In the genomic region with DNA sequence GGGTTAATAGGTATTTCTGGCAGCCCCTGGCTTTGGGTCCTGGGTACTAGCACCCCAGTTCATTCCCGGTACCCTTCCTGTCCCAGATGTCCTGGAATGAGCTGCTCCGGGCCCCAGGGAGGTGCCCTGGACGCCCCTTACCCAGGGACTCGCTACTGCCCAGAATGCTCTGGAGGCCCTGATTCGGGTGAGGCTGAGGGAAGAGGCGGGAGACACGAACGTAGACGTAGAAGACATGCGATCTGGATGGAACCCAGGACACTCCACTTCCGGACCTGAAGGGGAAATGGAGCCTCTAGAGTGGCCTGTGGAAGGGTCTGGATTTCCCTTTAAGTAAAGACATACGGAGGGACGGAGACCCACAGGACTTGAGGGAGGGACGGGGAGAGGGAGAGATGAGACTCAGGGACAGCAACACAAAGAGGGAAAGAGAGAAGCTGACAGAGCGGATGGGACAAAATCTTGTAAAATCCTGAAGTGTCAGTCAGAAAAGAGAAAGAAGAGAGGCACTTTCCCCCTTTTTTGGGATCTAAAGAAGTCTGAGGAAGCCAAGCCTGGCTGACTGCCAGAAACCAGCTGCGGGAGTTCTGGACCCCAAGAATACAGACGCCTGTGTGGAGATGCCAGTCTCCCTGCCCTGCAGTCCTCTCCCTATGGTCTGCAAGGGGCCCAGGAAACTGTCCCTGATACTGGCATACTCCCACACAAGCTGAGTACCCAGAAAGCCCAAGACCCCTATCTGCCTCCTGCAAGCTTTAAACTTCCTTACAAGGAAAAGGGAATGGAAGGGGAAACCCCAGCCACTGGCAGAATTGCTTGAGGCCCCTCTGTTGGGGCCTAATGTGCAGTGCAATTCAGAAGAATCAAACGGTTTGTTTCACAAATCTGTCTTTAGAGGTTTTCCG, we compare ENCODE assay signal across 14 cellular contexts. TPM values are rescaled to one million over a fixed set of nuclear protein-coding genes. Genes with fewer than 3 reads are reported as not detected.
DNase-seq lines count a peak whose midpoint lies in the region; ATAC-seq and TF ChIP-seq lines count a peak whose summit lies in the region.
"Had no signal": no experiment of that assay in that cellular context is flagged by ENCODE, and none has a peak within 500 bp of the region (broad histone marks: within the 10 kb centered on the region; RNA-seq: fewer than 3 reads in every experiment).

No MANE protein-coding gene starts in this region.

- H3K4me3 ChIP-seq in cardiac muscle cell (peak overlapping the region; percentile 18), heart left ventricle (no peak overlapping the region)
- H3K4me3 ChIP-seq: upper lobe of left lung had no signal

- CTCF ChIA-PET in RWPE1 (lab: Yijun Ruan, JAX), result interaction anchor here (0.8 kb wide), 1 partner anchor 150 kb away, joined by 3 read pairs; no protein-coding TSS in a partner anchor

- H3K4me1 ChIP-seq in cardiac muscle cell (ENCODE audit: low read depth), result peaks cover 6% of the 10 kb centered on the region
- H3K4me1 ChIP-seq in heart left ventricle, result peaks cover 0 to 33% (median 11%) of the 10 kb centered on the region in 12 donors

- POLR2A ChIA-PET in RWPE1 (lab: Yijun Ruan, JAX; ENCODE audit: low non-redundant PET), result no interaction called here

- no peaks in the 10 kb centered on the region for H3K36me3 ChIP-seq in cardiac muscle cell
- H3K36me3 ChIP-seq in heart left ventricle, result no peaks in the 10 kb centered on the region
- H3K36me3 ChIP-seq: upper lobe of left lung had no signal

- WGBS in heart left ventricle, 4 donors, result 6 to 9% (median 7%) methylated on average over 19 of the region's 19 CpGs

- ATAC-seq in heart left ventricle, result no peak
- no peak for ATAC-seq in HG03095 (IDR thresholded peaks at IDR 0.05; ENCODE audit: unreplicated experiment)
- ATAC-seq in GM19324 (IDR thresholded peaks at IDR 0.05; ENCODE audit: low FRiP score, unreplicated experiment), result no peak
- ATAC-seq: activated T-helper 17 cell treated with anti-CD3 and anti-CD28 coated beads, Interleukin-2, amount 50 U/mL, for 72 hours had no signal

- DNase-seq in cardiac muscle cell (ENCODE audit: low read depth in 1 of 2, low spot score in 1 of 2) (no peak), heart left ventricle (no peak), RWPE1 (ENCODE audit: low spot score) (no peak), left kidney (ENCODE audit: low read depth, low spot score) (peak; percentile 38), NCI-H1436 treated with DMSO at 0.1 percent for 48 hours (lab: John Stamatoyannopoulos, UW) (no peak)
- no peak for DNase-seq in activated CD4-positive, alpha-beta T cell treated with anti-CD3 and anti-CD28 coated beads, Interleukin-2, amount 50 U/mL, for 4 hours
- DNase-seq: MM.1S, small intestine had no signal

- H3K9me3 ChIP-seq in cardiac muscle cell (ENCODE audit: low read depth), result no peaks in the 10 kb centered on the region
- no peaks in the 10 kb centered on the region for H3K9me3 ChIP-seq in heart left ventricle
- H3K9me3 ChIP-seq: upper lobe of left lung had no signal

- no peak overlapping the region for H3K27ac ChIP-seq in cardiac muscle cell
- no peak overlapping the region for H3K27ac ChIP-seq in heart left ventricle
- peak overlapping the region; percentile 25 for H3K27ac ChIP-seq in RWPE1
- H3K27ac ChIP-seq: upper lobe of left lung had no signal

- no peak for TF ChIP-seq POLR2A in heart left ventricle (IDR thresholded peaks at IDR 0.05)

- H3K27me3 ChIP-seq in cardiac muscle cell (peaks cover 100% of the 10 kb centered on the region), heart left ventricle (peaks cover 76 to 100% (median 100%) of the 10 kb centered on the region in 9 donors)

- TF ChIP-seq CTCF in cardiac muscle cell (IDR thresholded peaks at IDR 0.05; ENCODE audit: low read depth, low read length), result no peak
- TF ChIP-seq CTCF in heart left ventricle (IDR thresholded peaks at IDR 0.05), result no peak
- no peak for TF ChIP-seq CTCF in RWPE1 (conservative IDR thresholded peaks at IDR 0.05; ENCODE audit: low read depth)

- intact Hi-C loops in heart left ventricle (cut with DNase I), result loop anchor here in 6 of 10 donors (5.0 to 10.0 kb wide), 5 partner anchors 63 to 275 kb away; partner anchors contain the start of gene IGF2BP1 (in 1 of the 6)

RNA-seq across cellular contexts. Expression of gene HOXB13, which starts 1.0 kb away (rescaled TPM):
- total RNA-seq in cardiac muscle cell, result not detected in 2 replicates
- polyA plus RNA-seq in cardiac muscle cell, result not detected in 2 replicates
- total RNA-seq in heart left ventricle, result not detected
- not detected for polyA plus RNA-seq in heart left ventricle
- total RNA-seq: activated T-helper 17 cell treated with anti-CD3 and anti-CD28 coated beads, Interleukin-2, amount 50 U/mL, for 72 hours; upper lobe of left lung had no signal

RNA-seq across cellular contexts. Expression of gene PRAC2, which starts 6.6 kb away (rescaled TPM):
- total RNA-seq in cardiac muscle cell (not detected in 2 replicates), heart left ventricle (not detected)
- polyA plus RNA-seq in cardiac muscle cell (not detected in 2 replicates), heart left ventricle (not detected)
- total RNA-seq: activated T-helper 17 cell treated with anti-CD3 and anti-CD28 coated beads, Interleukin-2, amount 50 U/mL, for 72 hours; myocyte; upper lobe of left lung had no signal
- polyA plus RNA-seq: small intestine had no signal

RNA-seq across cellular contexts. Expression of gene PRAC1, which starts 7.3 kb away (rescaled TPM):
- total RNA-seq in cardiac muscle cell (not detected in 2 replicates), heart left ventricle (not detected)
- polyA plus RNA-seq in cardiac muscle cell (not detected in 2 replicates), heart left ventricle (not detected)
- total RNA-seq: activated T-helper 17 cell treated with anti-CD3 and anti-CD28 coated beads, Interleukin-2, amount 50 U/mL, for 72 hours; myocyte; SK-MEL-5; upper lobe of left lung had no signal
- polyA plus RNA-seq: small intestine had no signal
